22 cellular contexts compared by ENCODE assay signal in the genomic region with DNA sequence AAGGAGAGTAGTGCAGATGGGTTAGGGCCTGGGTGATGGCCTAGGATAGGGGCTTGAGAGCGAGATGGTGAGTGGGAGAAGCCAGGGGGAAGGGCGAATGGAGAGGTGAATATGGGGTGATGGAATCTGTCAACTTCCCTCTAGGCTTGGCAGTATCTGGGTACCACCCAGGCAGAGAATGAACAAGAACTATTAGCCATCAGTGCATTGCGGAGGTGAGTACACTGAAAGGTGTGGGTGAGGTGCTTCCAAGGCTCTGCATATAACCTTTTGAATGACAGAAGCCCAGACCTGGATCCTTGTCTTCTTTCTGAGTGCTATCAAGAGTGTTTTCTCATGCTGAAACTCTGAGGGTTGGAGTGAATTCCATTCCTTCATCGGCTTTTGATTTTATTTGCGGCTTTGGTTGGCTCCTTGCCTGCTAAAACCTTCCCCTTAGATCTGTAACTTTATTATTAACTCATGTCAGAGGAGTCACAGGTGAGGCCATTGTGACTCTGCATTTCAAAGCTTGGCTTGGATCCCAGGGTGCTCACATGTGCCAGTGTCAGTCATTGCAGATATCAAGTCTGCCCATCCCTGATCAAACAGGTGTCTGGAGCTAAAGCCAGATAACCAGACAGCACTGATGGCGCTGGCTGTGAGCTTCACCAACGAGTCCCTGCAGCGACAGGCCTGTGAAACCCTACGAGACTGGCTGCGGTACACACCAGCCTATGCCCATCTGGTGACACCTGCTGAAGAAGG.
"Had no signal": no experiment of that assay in that cellular context is flagged by ENCODE, and none has a peak within 500 bp of the region (broad histone marks: within the 10 kb centered on the region; RNA-seq: fewer than 3 reads in every experiment).

No MANE protein-coding gene starts in this region.

- H3K27ac ChIP-seq: colonic mucosa, dorsolateral prefrontal cortex, heart left ventricle, pancreas, sigmoid colon, thoracic aorta, vagina had no signal

- DNase-seq: activated CD4-positive, alpha-beta memory T cell treated with anti-CD3 and anti-CD28 coated beads, Interleukin-2, amount 10 ng/mL, durations not matched to agents 7 days and 5 days; activated CD4-positive, alpha-beta T cell treated with anti-CD3 and anti-CD28 coated beads for 4 hours; activated CD4-positive, CD25-positive, alpha-beta regulatory T cell; activated effector memory CD4-positive, alpha-beta T cell treated with Interleukin-2 at 50 U/mL for 16 hours; activated naive CD4-positive, alpha-beta T cell treated with anti-CD3 and anti-CD28 coated beads, Interleukin-2, amount 10 ng/mL, durations not matched to agents 7 days and 5 days; activated T-cell treated with anti-CD3 and anti-CD28 coated beads, Interleukin-2, amount 50 U/mL, for 72 hours; amygdala; colonic mucosa; dorsolateral prefrontal cortex; effector memory CD8-positive, alpha-beta T cell; heart left ventricle; pancreas; sigmoid colon; stimulated activated CD4-positive, alpha-beta T cell treated with anti-CD3 and anti-CD28 coated beads, Interleukin-4, amount 100 ng/mL, for 24 hours; stimulated activated naive CD4-positive, alpha-beta T cell treated with Interleukin-2 at 50 U/mL for 16 hours; T1000 had no signal

- H3K4me1 Mint-ChIP-seq: activated CD4-positive, alpha-beta memory T cell treated with anti-CD3 and anti-CD28 coated beads, Interleukin-2, amount 10 ng/mL, durations not matched to agents 7 days and 5 days; activated naive CD4-positive, alpha-beta T cell treated with anti-CD3 and anti-CD28 coated beads, Interleukin-2, amount 10 ng/mL, durations not matched to agents 7 days and 5 days had no signal

- H3K4me3 Mint-ChIP-seq: activated CD4-positive, alpha-beta memory T cell treated with anti-CD3 and anti-CD28 coated beads, Interleukin-2, amount 10 ng/mL, durations not matched to agents 7 days and 5 days; activated naive CD4-positive, alpha-beta T cell treated with anti-CD3 and anti-CD28 coated beads, Interleukin-2, amount 10 ng/mL, durations not matched to agents 7 days and 5 days; activated T-cell treated with anti-CD3 and anti-CD28 coated beads, Interleukin-2, amount 50 U/mL, for 72 hours; effector memory CD8-positive, alpha-beta T cell; natural killer cell treated with Interleukin-12 subunit alpha and Interleukin-12 subunit beta and Interleukin-15 and Interleukin-18, amount 100 ng/mL, for 72 hours; type B pancreatic cell had no signal

- H3K36me3 ChIP-seq: colonic mucosa had no signal

- H3K4me3 ChIP-seq: colonic mucosa, dorsolateral prefrontal cortex, heart left ventricle, lung, pancreas, sigmoid colon, thoracic aorta, vagina had no signal

- H3K27me3 ChIP-seq: colonic mucosa, dorsolateral prefrontal cortex, heart left ventricle, pancreas, sigmoid colon, vagina had no signal

- H3K27me3 Mint-ChIP-seq: activated CD4-positive, alpha-beta memory T cell treated with anti-CD3 and anti-CD28 coated beads, Interleukin-2, amount 10 ng/mL, durations not matched to agents 7 days and 5 days; activated naive CD4-positive, alpha-beta T cell treated with anti-CD3 and anti-CD28 coated beads, Interleukin-2, amount 10 ng/mL, durations not matched to agents 7 days and 5 days; effector memory CD8-positive, alpha-beta T cell; natural killer cell treated with Interleukin-12 subunit alpha and Interleukin-12 subunit beta and Interleukin-15 and Interleukin-18, amount 100 ng/mL, for 72 hours; type B pancreatic cell had no signal

- ATAC-seq: activated T-cell treated with anti-CD3 and anti-CD28 coated beads, Interleukin-2, amount 50 U/mL, for 72 hours; effector memory CD8-positive, alpha-beta T cell; heart left ventricle; natural killer cell treated with Interleukin-12 subunit alpha and Interleukin-12 subunit beta and Interleukin-15 and Interleukin-18, amount 100 ng/mL, for 72 hours; pancreas had no signal

- H3K27ac Mint-ChIP-seq: activated CD4-positive, alpha-beta memory T cell treated with anti-CD3 and anti-CD28 coated beads, Interleukin-2, amount 10 ng/mL, durations not matched to agents 7 days and 5 days; activated naive CD4-positive, alpha-beta T cell treated with anti-CD3 and anti-CD28 coated beads, Interleukin-2, amount 10 ng/mL, durations not matched to agents 7 days and 5 days; activated T-cell treated with anti-CD3 and anti-CD28 coated beads, Interleukin-2, amount 50 U/mL, for 72 hours; natural killer cell treated with Interleukin-12 subunit alpha and Interleukin-12 subunit beta and Interleukin-15 and Interleukin-18, amount 100 ng/mL, for 72 hours; type B pancreatic cell had no signal

- FAIRE-seq: keratinocyte, pancreas had no signal

- H3K4me1 ChIP-seq: colonic mucosa, heart left ventricle, pancreas, sigmoid colon, vagina had no signal

- H3K9me3 Mint-ChIP-seq: effector memory CD8-positive, alpha-beta T cell; natural killer cell treated with Interleukin-12 subunit alpha and Interleukin-12 subunit beta and Interleukin-15 and Interleukin-18, amount 100 ng/mL, for 72 hours had no signal

- H3K9me3 ChIP-seq: colonic mucosa, pancreas, vagina had no signal
